ENCODE assay signal across 8 cellular contexts in genomic region chr6:116462516-116462915, GRCh38. TPM values are rescaled to one million over a fixed set of nuclear protein-coding genes. Genes with fewer than 3 reads are reported as not detected.
DNase-seq lines count a peak whose midpoint lies in the region; ATAC-seq and TF ChIP-seq lines count a peak whose summit lies in the region.

No MANE protein-coding gene starts in this region.

- no peak overlapping the region for H3K27ac Mint-ChIP-seq in HFFc6
- no peak overlapping the region for H3K27ac Mint-ChIP-seq in activated CD4-positive, alpha-beta memory T cell treated with anti-CD3 and anti-CD28 coated beads, Interleukin-2, amount 10 ng/mL, durations not matched to agents 7 days and 5 days
- H3K27ac Mint-ChIP-seq in memory B cell: peak overlapping the region; percentile 95

- H3K27me3 Mint-ChIP-seq in HFFc6 (ENCODE audit: insufficient read depth) (peaks cover 5% of the 10 kb centered on the region; the same call in 1 of the 2 replicates), memory B cell (no peaks in the 10 kb centered on the region)
- H3K27me3 Mint-ChIP-seq in activated CD4-positive, alpha-beta memory T cell treated with anti-CD3 and anti-CD28 coated beads, Interleukin-2, amount 10 ng/mL, durations not matched to agents 7 days and 5 days: peaks cover 31% of the 10 kb centered on the region

- H3K4me3 Mint-ChIP-seq in HFFc6: peak overlapping the region; percentile 48; the same call in 1 of the 2 replicates
- peak overlapping the region; percentile 62 for H3K4me3 Mint-ChIP-seq in activated CD4-positive, alpha-beta memory T cell treated with anti-CD3 and anti-CD28 coated beads, Interleukin-2, amount 10 ng/mL, durations not matched to agents 7 days and 5 days
- H3K4me3 Mint-ChIP-seq in memory B cell: peak overlapping the region; percentile 83

- H3K4me1 Mint-ChIP-seq in HFFc6 (ENCODE audit: low read depth) (peaks cover 15% of the 10 kb centered on the region), memory B cell (peaks cover 39% of the 10 kb centered on the region)
- peaks cover 68% of the 10 kb centered on the region for H3K4me1 Mint-ChIP-seq in activated CD4-positive, alpha-beta memory T cell treated with anti-CD3 and anti-CD28 coated beads, Interleukin-2, amount 10 ng/mL, durations not matched to agents 7 days and 5 days

- no peaks in the 10 kb centered on the region for H3K36me3 Mint-ChIP-seq in HFFc6 (ENCODE audit: low read depth)
- H3K36me3 Mint-ChIP-seq in activated CD4-positive, alpha-beta memory T cell treated with anti-CD3 and anti-CD28 coated beads, Interleukin-2, amount 10 ng/mL, durations not matched to agents 7 days and 5 days (ENCODE audit: low read depth): peaks cover 9% of the 10 kb centered on the region
- no peaks in the 10 kb centered on the region for H3K36me3 Mint-ChIP-seq in memory B cell

- ATAC-seq in GM18502 (IDR thresholded peaks at IDR 0.05; ENCODE audit: poor library complexity, unreplicated experiment) (peak; percentile 41), memory B cell (ENCODE audit: low read depth) (no peak)

- intact Hi-C loops in posterior cingulate gyrus (cut with DNase I): no loop called here

- POLR2A ChIA-PET in activated CD4-positive, alpha-beta memory T cell treated with anti-CD3 and anti-CD28 coated beads, Interleukin-2, amount 10 ng/mL, durations not matched to agents 7 days and 5 days (lab: Charles Lee): no interaction called here

- DNase-seq in HFFc6: no peak
- DNase-seq in activated CD4-positive, alpha-beta memory T cell treated with anti-CD3 and anti-CD28 coated beads, Interleukin-2, amount 10 ng/mL, durations not matched to agents 7 days and 5 days: no peak
- no peak for DNase-seq in memory B cell (ENCODE audit: low spot score in 2 of 2)
- DNase-seq in NCI-H1436 (lab: John Stamatoyannopoulos, UW): no peak
- DNase-seq in NCI-H524 (lab: John Stamatoyannopoulos, UW): no peak
- DNase-seq in GF-D8 (lab: John Stamatoyannopoulos, UW): no peak
- DNase-seq in posterior cingulate gyrus: no peak

- no peaks in the 10 kb centered on the region for H3K9me3 Mint-ChIP-seq in HFFc6
- H3K9me3 Mint-ChIP-seq in activated CD4-positive, alpha-beta memory T cell treated with anti-CD3 and anti-CD28 coated beads, Interleukin-2, amount 10 ng/mL, durations not matched to agents 7 days and 5 days: no peaks in the 10 kb centered on the region
- no peaks in the 10 kb centered on the region for H3K9me3 Mint-ChIP-seq in memory B cell

- CTCF ChIA-PET in activated CD4-positive, alpha-beta memory T cell treated with anti-CD3 and anti-CD28 coated beads, Interleukin-2, amount 10 ng/mL, durations not matched to agents 7 days and 5 days (lab: Charles Lee): no interaction called here

- no peak for TF ChIP-seq CTCF in HFFc6 (IDR thresholded peaks at IDR 0.05)

RNA-seq across cellular contexts. Expression of gene CALHM6, which starts 1.3 kb away (rescaled TPM):
- 1 to 10 TPM in 2 of 6 experiments, under 1 TPM in 2, not detected in 2; 0.31 to 2.1 (median 1.0) TPM for total RNA-seq in HFFc6 (2021; fragmentation: NEBNext Ultra II Directional; extraction: Animal tissue kit (Norgen Biotek cat#: 25700))
- total RNA-seq in activated CD4-positive, alpha-beta memory T cell treated with anti-CD3 and anti-CD28 coated beads, Interleukin-2, amount 10 ng/mL, durations not matched to agents 7 days and 5 days: 10 to 100 TPM; 11.2 to 13.1 TPM

RNA-seq across cellular contexts. Expression of gene CALHM5, which starts 48.9 kb away (rescaled TPM):
- total RNA-seq in HFFc6 (2021; fragmentation: NEBNext Ultra II Directional; extraction: Animal tissue kit (Norgen Biotek cat#: 25700)): 1 to 10 TPM; 1.9 to 5.6 (median 4.5) TPM
- not detected for total RNA-seq in activated CD4-positive, alpha-beta memory T cell treated with anti-CD3 and anti-CD28 coated beads, Interleukin-2, amount 10 ng/mL, durations not matched to agents 7 days and 5 days
